In genomic region chr11:87081358-87081757, GRCh38 we compare ENCODE assay signal across 11 cellular contexts. TPM values are rescaled to one million over a fixed set of nuclear protein-coding genes. Genes with fewer than 3 reads are reported as not detected.
DNase-seq lines count a peak whose midpoint lies in the region; ATAC-seq and TF ChIP-seq lines count a peak whose summit lies in the region.
"Had no signal": no experiment of that assay in that cellular context is flagged by ENCODE, and none has a peak within 500 bp of the region (broad histone marks: within the 10 kb centered on the region; RNA-seq: fewer than 3 reads in every experiment).

No MANE protein-coding gene starts in this region.

- peaks cover 28% of the 10 kb centered on the region for H3K4me1 Mint-ChIP-seq in activated CD4-positive, alpha-beta T cell treated with anti-CD3 and anti-CD28 coated beads, Interleukin-2, amount 10 ng/mL, durations not matched to agents 7 days and 5 days
- peaks cover 21 to 24% of the 10 kb centered on the region in 2 donors for H3K4me1 Mint-ChIP-seq in natural killer cell

- H3K27ac ChIP-seq in KOPT-K1 (ENCODE audit: low read depth, low read length, poor library complexity, severe bottlenecking): peak overlapping the region; percentile 75
- no peak overlapping the region for H3K27ac ChIP-seq in WERI-Rb-1
- H3K27ac ChIP-seq: prostate gland, stomach had no signal

- peak overlapping the region; percentile 89 for H3K27ac Mint-ChIP-seq in activated CD4-positive, alpha-beta T cell treated with anti-CD3 and anti-CD28 coated beads, Interleukin-2, amount 10 ng/mL, durations not matched to agents 7 days and 5 days
- H3K27ac Mint-ChIP-seq in natural killer cell: peak overlapping the region; percentile 89 to 91

- no peaks in the 10 kb centered on the region for H3K27me3 ChIP-seq in WERI-Rb-1 (ENCODE audit: insufficient read depth, low read depth, severe bottlenecking)
- H3K27me3 ChIP-seq: stomach had no signal

- H3K9me3 Mint-ChIP-seq in activated CD4-positive, alpha-beta T cell treated with anti-CD3 and anti-CD28 coated beads, Interleukin-2, amount 10 ng/mL, durations not matched to agents 7 days and 5 days: peaks cover 10% of the 10 kb centered on the region
- no peaks in the 10 kb centered on the region for H3K9me3 Mint-ChIP-seq in natural killer cell

- H3K36me3 ChIP-seq in KOPT-K1 (ENCODE audit: insufficient read depth, low read length) (peaks cover 35% of the 10 kb centered on the region), WERI-Rb-1 (peaks cover 9% of the 10 kb centered on the region; the same call in 1 of the 2 replicates)
- H3K36me3 ChIP-seq: prostate gland had no signal

- H3K9me3 ChIP-seq in KOPT-K1 (ENCODE audit: insufficient read depth, low read length, poor library complexity, severe bottlenecking) (peaks cover 14% of the 10 kb centered on the region), WERI-Rb-1 (ENCODE audit: severe bottlenecking) (peaks cover 2% of the 10 kb centered on the region)
- H3K9me3 ChIP-seq: prostate gland, stomach had no signal

- peak; percentile 52 for ATAC-seq in GM21526 (IDR thresholded peaks at IDR 0.05; ENCODE audit: low FRiP score, unreplicated experiment)
- ATAC-seq in natural killer cell: peak; percentile 64 to 74 (median 65)

- POLR2A ChIA-PET in activated CD4-positive, alpha-beta T cell treated with anti-CD3 and anti-CD28 coated beads, Interleukin-2, amount 10 ng/mL, durations not matched to agents 7 days and 5 days (lab: Charles Lee): interaction anchor here (1.1 kb wide), 1 partner anchor 44 kb away, joined by 4 read pairs; the partner anchor contains the start of gene TMEM135

- TF ChIP-seq CTCF in natural killer cell (IDR thresholded peaks at IDR 0.05) (no peak), WERI-Rb-1 (IDR thresholded peaks at IDR 0.05; ENCODE audit: low read depth, low read length) (no peak)

- H3K4me3 Mint-ChIP-seq in activated CD4-positive, alpha-beta T cell treated with anti-CD3 and anti-CD28 coated beads, Interleukin-2, amount 10 ng/mL, durations not matched to agents 7 days and 5 days: peak overlapping the region; percentile 75
- peak overlapping the region; percentile 88 for H3K4me3 Mint-ChIP-seq in natural killer cell

- intact Hi-C loops in natural killer cell (cut with micrococcal nuclease): loop anchor here (1.0 kb wide), 1 partner anchor 43 kb away; no protein-coding TSS in a partner anchor

- CTCF ChIA-PET in activated CD4-positive, alpha-beta T cell treated with anti-CD3 and anti-CD28 coated beads, Interleukin-2, amount 10 ng/mL, durations not matched to agents 7 days and 5 days (lab: Charles Lee): interaction anchor here (1.2 kb wide), 1 partner anchor 16 kb away, joined by 3 read pairs; no protein-coding TSS in a partner anchor

- DNase-seq in activated CD4-positive, alpha-beta T cell treated with anti-CD3 and anti-CD28 coated beads, Interleukin-2, amount 10 ng/mL, durations not matched to agents 7 days and 5 days: no peak
- no peak for DNase-seq in activated CD4-positive, alpha-beta T cell treated with anti-CD3 and anti-CD28 coated beads for 4 hours
- DNase-seq in natural killer cell: no peak
- no peak for DNase-seq in retina
- no peak for DNase-seq in WERI-Rb-1
- no peak for DNase-seq in NCI-H526 (lab: John Stamatoyannopoulos, UW)
- DNase-seq: hypothalamus, stomach had no signal

- H3K27me3 Mint-ChIP-seq in activated CD4-positive, alpha-beta T cell treated with anti-CD3 and anti-CD28 coated beads, Interleukin-2, amount 10 ng/mL, durations not matched to agents 7 days and 5 days: no peaks in the 10 kb centered on the region
- H3K27me3 Mint-ChIP-seq in natural killer cell (ENCODE audit: low read depth in 2 of 2): no peaks in the 10 kb centered on the region

- H3K4me3 ChIP-seq in WERI-Rb-1 (ENCODE audit: low read depth, low read length): no peak overlapping the region
- H3K4me3 ChIP-seq: prostate gland, stomach had no signal

- peaks cover 44% of the 10 kb centered on the region for H3K36me3 Mint-ChIP-seq in activated CD4-positive, alpha-beta T cell treated with anti-CD3 and anti-CD28 coated beads, Interleukin-2, amount 10 ng/mL, durations not matched to agents 7 days and 5 days (ENCODE audit: low read depth)
- H3K36me3 Mint-ChIP-seq in natural killer cell: no peaks in the 10 kb centered on the region

RNA-seq across cellular contexts. Expression of gene TMEM135, which starts 43.6 kb away (rescaled TPM):
- total RNA-seq in activated CD4-positive, alpha-beta T cell treated with anti-CD3 and anti-CD28 coated beads, Interleukin-2, amount 10 ng/mL, durations not matched to agents 7 days and 5 days: 10 to 100 TPM; 32.9 to 33.1 TPM
- total RNA-seq in natural killer cell: 10 to 100 TPM; 18.8 to 42.0 (median 36.1) TPM
